20 cellular contexts compared by ENCODE assay signal in genomic region chr21:41536076-41536826, GRCh38. TPM values are rescaled to one million over a fixed set of nuclear protein-coding genes. Genes with fewer than 3 reads are reported as not detected.
A peak's percentile ranks its signal among the peaks of the same experiment; 100 is the strongest.
DNase-seq lines count a peak whose midpoint lies in the region; ATAC-seq, FAIRE-seq and TF ChIP-seq lines count a peak whose summit lies in the region.
"Had no signal": no experiment of that assay in that cellular context is flagged by ENCODE, and none has a peak within 500 bp of the region (broad histone marks: within the 10 kb centered on the region; RNA-seq: fewer than 3 reads in every experiment).

No MANE protein-coding gene starts in this region.

- BruUV-seq in PC-9 (replicated peaks; lab: Mats Ljungman, UMichigan), result no TSS peak

- no peaks in the 10 kb centered on the region for H4K20me1 ChIP-seq in GM23338 (replicated peaks; ENCODE audit: insufficient read depth)
- H4K20me1 ChIP-seq in PC-9 (ENCODE audit: insufficient read depth), result no peaks in the 10 kb centered on the region

- no peak overlapping the region for H3K4me3 ChIP-seq in GM23338
- H3K4me3 ChIP-seq in PC-9, result peak overlapping the region; percentile 48; the same call in 1 of the 2 replicates
- H3K4me3 ChIP-seq in prostate gland, result no peak overlapping the region
- H3K4me3 ChIP-seq: Peyer's patch, testis had no signal

- TF ChIP-seq POLR2A in prostate gland (IDR thresholded peaks at IDR 0.05), result no peak

- peaks cover 22% of the 10 kb centered on the region for H3K4me1 Mint-ChIP-seq in GM23338
- H3K4me1 Mint-ChIP-seq: activated naive CD8-positive, alpha-beta T cell treated with anti-CD3 and anti-CD28 coated beads for 36 hours; CD8-positive, alpha-beta memory T cell had no signal

- H3K4me1 ChIP-seq in GM23338 (ENCODE audit: insufficient read depth) (no peaks in the 10 kb centered on the region), PC-9 (replicated peaks; ENCODE audit: insufficient read depth) (peaks cover 28% of the 10 kb centered on the region), prostate gland (replicated peaks) (peaks cover 3% of the 10 kb centered on the region)
- H3K4me1 ChIP-seq: Peyer's patch, testis had no signal

- TF ChIP-seq CTCF in GM23338 (conservative IDR thresholded peaks at IDR 0.05; ENCODE audit: low read depth in 2 of 2), result no peak
- TF ChIP-seq CTCF in PC-9 (conservative IDR thresholded peaks at IDR 0.05), result no peak
- no peak for TF ChIP-seq CTCF in prostate gland (IDR thresholded peaks at IDR 0.05)

- no peak overlapping the region for H3K27ac Mint-ChIP-seq in GM23338
- H3K27ac Mint-ChIP-seq: activated naive CD8-positive, alpha-beta T cell treated with anti-CD3 and anti-CD28 coated beads for 36 hours; CD8-positive, alpha-beta memory T cell had no signal

- CTCF ChIA-PET in PC-9 (lab: Charles Lee), result no interaction called here

- FAIRE-seq in frontal cortex (lab: Jason Lieb, UNC), result no peak

- no peaks in the 10 kb centered on the region for H3K36me3 ChIP-seq in GM23338 (ENCODE audit: insufficient read depth)
- H3K36me3 ChIP-seq in PC-9 (ENCODE audit: low read depth), result no peaks in the 10 kb centered on the region
- no peaks in the 10 kb centered on the region for H3K36me3 ChIP-seq in prostate gland
- H3K36me3 ChIP-seq: neutrophil, Peyer's patch had no signal

- H3K79me2 ChIP-seq in GM23338 (replicated peaks; ENCODE audit: insufficient read depth), result no peaks in the 10 kb centered on the region
- H3K79me2 ChIP-seq in PC-9 (ENCODE audit: low read depth), result no peaks in the 10 kb centered on the region

- H3K36me3 Mint-ChIP-seq in GM23338 (ENCODE audit: low read depth), result no peaks in the 10 kb centered on the region
- H3K36me3 Mint-ChIP-seq: activated naive CD8-positive, alpha-beta T cell treated with anti-CD3 and anti-CD28 coated beads for 36 hours; CD8-positive, alpha-beta memory T cell had no signal

- ATAC-seq in GM23338, result peak; percentile 36; the same call in 1 of the 3 replicates
- no peak for ATAC-seq in GM21529 (IDR thresholded peaks at IDR 0.05; ENCODE audit: unreplicated experiment)
- ATAC-seq: activated CD4-positive, CD25-positive, alpha-beta regulatory T cell treated with anti-CD3 and anti-CD28 coated beads, Interleukin-2, amount 50 U/mL, for 24 hours had no signal

- H3K27ac ChIP-seq in GM23338 (ENCODE audit: low read depth) (no peak overlapping the region), PC-9 (peak overlapping the region; percentile 70), prostate gland (peak overlapping the region; percentile 63 to 77)
- H3K27ac ChIP-seq: neutrophil, Peyer's patch, testis had no signal

- peaks cover 2% of the 10 kb centered on the region for H3K27me3 Mint-ChIP-seq in GM23338 (ENCODE audit: insufficient read depth, low read depth, poor library complexity)

- H3K4me3 Mint-ChIP-seq in GM23338, result no peak overlapping the region
- H3K4me3 Mint-ChIP-seq: activated naive CD8-positive, alpha-beta T cell treated with anti-CD3 and anti-CD28 coated beads for 36 hours; CD8-positive, alpha-beta memory T cell had no signal

- H3K4me2 ChIP-seq in GM23338 (no peak overlapping the region), PC-9 (peak overlapping the region; percentile 83)
- H3K4me2 ChIP-seq: SK-N-SH had no signal

- H3K9me3 ChIP-seq in PC-9 (ENCODE audit: insufficient read depth, low read depth), result no peaks in the 10 kb centered on the region
- H3K9me3 ChIP-seq in prostate gland, result no peaks in the 10 kb centered on the region
- H3K9me3 ChIP-seq: neutrophil, Peyer's patch, SK-N-SH, testis had no signal

- H3K27me3 ChIP-seq in GM23338 (ENCODE audit: insufficient read depth), result no peaks in the 10 kb centered on the region
- no peaks in the 10 kb centered on the region for H3K27me3 ChIP-seq in PC-9 (ENCODE audit: insufficient read depth, low read depth)
- H3K27me3 ChIP-seq in prostate gland (replicated peaks; ENCODE audit: insufficient read depth), result no peaks in the 10 kb centered on the region
- H3K27me3 ChIP-seq: Peyer's patch, testis had no signal

- H2AFZ ChIP-seq in GM23338, result peak overlapping the region; percentile 69
- H2AFZ ChIP-seq in PC-9, result peak overlapping the region; percentile 72

- POLR2A ChIA-PET in PC-9 (lab: Charles Lee; ENCODE audit: unreplicated experiment), result interaction anchor here (0.7 to 0.9 kb wide), 2 partner anchors 15 to 192 kb away, joined by 3 to 6 read pairs; no protein-coding TSS in a partner anchor

- H3F3A ChIP-seq in GM23338 (replicated peaks; ENCODE audit: low read depth), result no peaks in the 10 kb centered on the region
- peaks cover 13% of the 10 kb centered on the region for H3F3A ChIP-seq in PC-9 (ENCODE audit: insufficient read depth, low read depth)

- DNase-seq in GM23338 (ENCODE audit: low spot score) (no peak), PC-9 (peak; percentile 87 to 91), islet precursor cell (peak; percentile 87), prostate gland (ENCODE audit: low spot score) (peak; percentile 85), frontal cortex (ENCODE audit: low spot score in 2 of 2) (no peak)
- DNase-seq in stimulated activated CD4-positive, alpha-beta T cell treated with anti-CD3 and anti-CD28 coated beads, Interleukin-4, amount 100 ng/mL, for 4 hours, result no peak
- no peak for DNase-seq in activated naive CD4-positive, alpha-beta T cell treated with anti-CD3 and anti-CD28 coated beads, Interleukin-2, amount 50 U/mL, for 16 hours
- DNase-seq: activated naive CD8-positive, alpha-beta T cell treated with anti-CD3 and anti-CD28 coated beads for 36 hours; activated T-cell treated with anti-CD3 and anti-CD28 coated beads, Interleukin-2, amount 50 U/mL, for 48 hours; CD8-positive, alpha-beta memory T cell; foreskin fibroblast; kidney glomerular epithelial cell; Peyer's patch; SK-N-SH; T-helper 9 cell; testis had no signal

- intact Hi-C loops in PC-9 (cut with micrococcal nuclease; ENCODE audit: unreplicated experiment) (loop anchor here (1.0 to 5.0 kb wide), 2 partner anchors 47 to 59 kb away; no protein-coding TSS in a partner anchor), prostate gland (cut with DNase I) (no loop called here)

- 44% methylated on average over 19 of the region's 19 CpGs for WGBS in prostate gland

- H3K9me3 Mint-ChIP-seq in GM23338, result no peaks in the 10 kb centered on the region
- H3K9me3 Mint-ChIP-seq: activated naive CD8-positive, alpha-beta T cell treated with anti-CD3 and anti-CD28 coated beads for 36 hours; CD8-positive, alpha-beta memory T cell had no signal

- no peaks in the 10 kb centered on the region for H3K9me2 ChIP-seq in GM23338 (ENCODE audit: insufficient read depth)
- no peaks in the 10 kb centered on the region for H3K9me2 ChIP-seq in PC-9 (ENCODE audit: insufficient read depth)
- H3K9me2 ChIP-seq: SK-N-SH had no signal

TF ChIP-seq in GM23338, 12 proteins besides CTCF, POLR2A, EP300 and RAD21 (continues in another document):
- TF ChIP-seq POLR2AphosphoS5 (IDR thresholded peaks at IDR 0.05; ENCODE audit: low read depth) (no peak), NANOG (IDR thresholded peaks at IDR 0.05; ENCODE audit: borderline replicate concordance) (no peak), CREB1 (CRISPR knock-in tag; IDR thresholded peaks at IDR 0.05; ENCODE audit: low read depth) (no peak), ZNF331 (CRISPR knock-in tag; IDR thresholded peaks at IDR 0.05; ENCODE audit: low read depth) (no peak), EZH2 (IDR thresholded peaks at IDR 0.05; ENCODE audit: low read depth, unreplicated experiment) (no peak), ZNF114 (CRISPR knock-in tag; IDR thresholded peaks at IDR 0.05) (no peak)
- TF ChIP-seq, protein P1, sequence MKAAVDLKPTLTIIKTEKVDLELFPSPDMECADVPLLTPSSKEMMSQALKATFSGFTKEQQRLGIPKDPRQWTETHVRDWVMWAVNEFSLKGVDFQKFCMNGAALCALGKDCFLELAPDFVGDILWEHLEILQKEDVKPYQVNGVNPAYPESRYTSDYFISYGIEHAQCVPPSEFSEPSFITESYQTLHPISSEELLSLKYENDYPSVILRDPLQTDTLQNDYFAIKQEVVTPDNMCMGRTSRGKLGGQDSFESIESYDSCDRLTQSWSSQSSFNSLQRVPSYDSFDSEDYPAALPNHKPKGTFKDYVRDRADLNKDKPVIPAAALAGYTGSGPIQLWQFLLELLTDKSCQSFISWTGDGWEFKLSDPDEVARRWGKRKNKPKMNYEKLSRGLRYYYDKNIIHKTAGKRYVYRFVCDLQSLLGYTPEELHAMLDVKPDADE (IDR thresholded peaks at IDR 0.05), result no peak

RNA-seq across cellular contexts. Expression of gene TMPRSS2, which starts 28.3 kb away (rescaled TPM):
- 4.9 and 7.1 TPM in 2 replicates for total RNA-seq in GM23338 (2014; rRNA removed; shearing (Covaris generic))
- polyA plus RNA-seq in GM23338 (2016; fragmentation: Nextera tagmentation; extraction: Ambion mirVana), result 1.6 and 2.3 TPM in 2 replicates
- total RNA-seq in PC-9 (2021) (0.61 and 0.78 TPM in 2 replicates), prostate gland (100 to 1,000 TPM; 336 to 786 TPM), frontal cortex (not detected)
- total RNA-seq: activated naive CD8-positive, alpha-beta T cell treated with anti-CD3 and anti-CD28 coated beads for 36 hours; CD8-positive, alpha-beta memory T cell; mononuclear cell had no signal
- polyA plus RNA-seq: CD8-positive, alpha-beta memory T cell; SK-N-SH had no signal

Comparison
In these comparisons a context has a peak if more than half of its experiments do, and no peak if none do; other contexts are left out.
1. DNase-seq: peak in PC-9 (2 of 2), islet precursor cell (single experiment) and prostate gland (single experiment); none in GM23338 (single experiment), stimulated activated CD4-positive, alpha-beta T cell treated with anti-CD3 and anti-CD28 coated beads, Interleukin-4, amount 100 ng/mL, for 4 hours (0 of 2), frontal cortex (0 of 2) and activated naive CD4-positive, alpha-beta T cell treated with anti-CD3 and anti-CD28 coated beads, Interleukin-2, amount 50 U/mL, for 16 hours (single experiment).
2. RNA of gene TMPRSS2, which starts 28.3 kb away (total RNA-seq): 336 to 786 TPM in prostate gland; 4.9 to 7.1 TPM in GM23338, 0.61 to 0.78 TPM in PC-9 and not detected in frontal cortex (single experiment); every median in the first group is over 10 times any median in the second.